In the genomic region with DNA sequence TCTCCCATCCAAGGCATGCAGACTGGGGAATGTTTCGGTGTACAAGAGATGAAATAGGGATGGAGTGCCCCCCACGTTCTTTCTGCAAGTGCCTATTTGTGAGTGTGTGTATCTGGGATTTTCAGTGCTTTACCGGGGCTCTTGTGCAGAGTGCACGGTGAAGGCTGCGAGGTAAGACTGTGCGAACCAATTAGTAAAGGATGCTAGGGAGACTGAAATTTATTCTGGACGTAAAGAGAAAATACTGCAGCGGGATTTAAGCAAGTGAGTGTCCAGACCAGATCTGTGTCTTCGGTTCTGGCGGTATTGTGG, we compare ENCODE assay signal across 8 cellular contexts. TPM values are rescaled to one million over a fixed set of nuclear protein-coding genes. Genes with fewer than 3 reads are reported as not detected.
DNase-seq lines count a peak whose midpoint lies in the region; ATAC-seq and TF ChIP-seq lines count a peak whose summit lies in the region.

No MANE protein-coding gene starts in this region.

- no peak for TF ChIP-seq CTCF in AG10803 (conservative IDR thresholded peaks at IDR 0.05; ENCODE audit: low read length)

- H3K27ac Mint-ChIP-seq in central memory CD8-positive, alpha-beta T cell (ENCODE audit: low read depth): peak overlapping the region; percentile 86
- peak overlapping the region; percentile 82 to 96 (median 92) for H3K27ac Mint-ChIP-seq in naive thymus-derived CD8-positive, alpha-beta T cell

- no peaks in the 10 kb centered on the region for H3K27me3 ChIP-seq in HUES6 (ENCODE audit: control insufficient read depth, insufficient read depth, low read length)

- peaks cover 7% of the 10 kb centered on the region; the same call in 1 of the 2 replicates for H3K36me3 ChIP-seq in HUES6 (ENCODE audit: control insufficient read depth, insufficient read depth, low read length)

- H3K27me3 Mint-ChIP-seq in central memory CD8-positive, alpha-beta T cell: no peaks in the 10 kb centered on the region
- H3K27me3 Mint-ChIP-seq in naive thymus-derived CD8-positive, alpha-beta T cell: no peaks in the 10 kb centered on the region

- peaks cover 29% of the 10 kb centered on the region for H3K4me1 Mint-ChIP-seq in central memory CD8-positive, alpha-beta T cell
- peaks cover 22 to 34% (median 28%) of the 10 kb centered on the region in 4 donors for H3K4me1 Mint-ChIP-seq in naive thymus-derived CD8-positive, alpha-beta T cell

- H3K9me3 ChIP-seq in HUES6 (ENCODE audit: control insufficient read depth, insufficient read depth, low read depth, low read length): no peaks in the 10 kb centered on the region

- peak overlapping the region; percentile 79 for H3K4me3 ChIP-seq in AG10803 (ENCODE audit: low read length)
- H3K4me3 ChIP-seq in HUES6 (ENCODE audit: low read depth, low read length): peak overlapping the region; percentile 91

- peaks cover 7% of the 10 kb centered on the region for H3K36me3 Mint-ChIP-seq in central memory CD8-positive, alpha-beta T cell (ENCODE audit: insufficient read depth)
- peaks cover 0 to 13% (median 6%) of the 10 kb centered on the region in 3 donors for H3K36me3 Mint-ChIP-seq in naive thymus-derived CD8-positive, alpha-beta T cell

- DNase-seq in AG10803 (ENCODE audit: low read depth): no peak
- DNase-seq in central memory CD8-positive, alpha-beta T cell (ENCODE audit: low spot score in 2 of 2): no peak
- DNase-seq in naive thymus-derived CD8-positive, alpha-beta T cell: no peak
- DNase-seq in CD1c-positive myeloid dendritic cell (ENCODE audit: extremely low spot score): no peak
- DNase-seq in midbrain (lab: John Stamatoyannopoulos, UW): no peak
- no peak for DNase-seq in foreskin melanocyte

- POLR2A ChIA-PET in naive thymus-derived CD8-positive, alpha-beta T cell (lab: Charles Lee): interaction anchor here (1.0 to 1.5 kb wide), 2 partner anchors 15 to 150 kb away, joined by 4 to 5 read pairs; a partner anchor contains a TSS

- no peak overlapping the region for H3K27ac ChIP-seq in HUES6 (ENCODE audit: low read depth, low read length)

- no peaks in the 10 kb centered on the region for H3K9me3 Mint-ChIP-seq in central memory CD8-positive, alpha-beta T cell
- no peaks in the 10 kb centered on the region for H3K9me3 Mint-ChIP-seq in naive thymus-derived CD8-positive, alpha-beta T cell

- peaks cover 17% of the 10 kb centered on the region for H3K4me1 ChIP-seq in HUES6 (ENCODE audit: control insufficient read depth, insufficient read depth, low read length)

- ATAC-seq in GM19452 (IDR thresholded peaks at IDR 0.05; ENCODE audit: unreplicated experiment): peak; percentile 18
- peak; percentile 53 for ATAC-seq in central memory CD8-positive, alpha-beta T cell (replicated peaks; ENCODE audit: extremely low read depth, poor library complexity, severe bottlenecking)
- ATAC-seq in naive thymus-derived CD8-positive, alpha-beta T cell: peak; percentile 58 to 67

- H3K4me3 Mint-ChIP-seq in central memory CD8-positive, alpha-beta T cell: peak overlapping the region; percentile 73
- H3K4me3 Mint-ChIP-seq in naive thymus-derived CD8-positive, alpha-beta T cell: peak overlapping the region; percentile 85 to 98 (median 94)

- H3K9ac ChIP-seq in HUES6 (ENCODE audit: low read length): peak overlapping the region; percentile 34

RNA-seq across cellular contexts. Expression of a gene that starts 0.3 kb away (rescaled TPM):
- 10 to 100 TPM; 23.7 to 24.0 TPM for total RNA-seq in naive thymus-derived CD8-positive, alpha-beta T cell
- polyA plus RNA-seq in naive thymus-derived CD8-positive, alpha-beta T cell: 10 to 100 TPM; 28.5 to 47.5 (median 34.9) TPM
